24 cellular contexts compared by ENCODE assay signal in genomic region chr5:74374656-74375055, GRCh38.
A peak's percentile ranks its signal among the peaks of the same experiment; 100 is the strongest.
DNase-seq lines count a peak whose midpoint lies in the region; ATAC-seq and TF ChIP-seq lines count a peak whose summit lies in the region.
"Had no signal": no experiment of that assay in that cellular context is flagged by ENCODE, and none has a peak within 500 bp of the region (broad histone marks: within the 10 kb centered on the region; RNA-seq: fewer than 3 reads in every experiment).

No MANE protein-coding gene starts in this region.

- POLR2A ChIA-PET in PC-9 (lab: Charles Lee; ENCODE audit: unreplicated experiment): no interaction called here

- intact Hi-C loops in PC-9 (cut with micrococcal nuclease; ENCODE audit: unreplicated experiment) (loop anchor here (2.0 to 5.0 kb wide), 2 partner anchors 20 to 102 kb away; no protein-coding TSS in a partner anchor), left colon (cut with DNase I, micrococcal nuclease) (no loop called here)

- peaks cover 22% of the 10 kb centered on the region for H3K4me1 ChIP-seq in PC-9 (replicated peaks; ENCODE audit: insufficient read depth)
- H3K4me1 ChIP-seq: SJSA1 had no signal

- no peaks in the 10 kb centered on the region for H3K79me2 ChIP-seq in PC-9 (ENCODE audit: low read depth)

- no TSS peak for BruUV-seq in PC-9 (replicated peaks; lab: Mats Ljungman, UMichigan)

- H3K27ac ChIP-seq in PC-9: peak overlapping the region; percentile 58
- no peak overlapping the region for H3K27ac ChIP-seq in caudate nucleus (ENCODE audit: low read depth, low read length)
- H3K27ac ChIP-seq: C4-2B, HL-60, SJSA1 had no signal

- CTCF ChIA-PET in PC-9 (lab: Charles Lee): no interaction called here

- H4K20me1 ChIP-seq in PC-9 (ENCODE audit: insufficient read depth): no peaks in the 10 kb centered on the region

- H3K9me2 ChIP-seq in PC-9 (ENCODE audit: insufficient read depth): no peaks in the 10 kb centered on the region

- TF ChIP-seq CTCF in PC-9 (conservative IDR thresholded peaks at IDR 0.05): no peak

- peak; percentile 44 for ATAC-seq in left colon
- peak; percentile 19 for ATAC-seq in stimulated activated naive CD8-positive, alpha-beta T cell treated with anti-CD3 and anti-CD28 coated beads, Interleukin-15, Interleukin-2, amounts not matched to agents 100 U/mL and 50 U/mL, for 24 hours
- ATAC-seq: CD8-positive, alpha-beta T cell; HCT116; PC-3 had no signal

- no peak overlapping the region for H3K4me3 ChIP-seq in Jurkat, Clone E6-1 (ENCODE audit: low read length)
- no peak overlapping the region for H3K4me3 ChIP-seq in PC-9
- H3K4me3 ChIP-seq: SJSA1 had no signal

- DNase-seq in Jurkat, Clone E6-1 (ENCODE audit: low read depth, low spot score): peak; percentile 59
- no peak for DNase-seq in PC-9
- no peak for DNase-seq in left colon
- DNase-seq in stimulated activated naive CD8-positive, alpha-beta T cell treated with anti-CD3 and anti-CD28 coated beads, Interleukin-15, Interleukin-2, amounts not matched to agents 100 U/mL and 50 U/mL, for 24 hours: no peak
- no peak for DNase-seq in SW 1271 (lab: John Stamatoyannopoulos, UW)
- DNase-seq in NK-92 treated with Interleukin-12 subunit alpha and Interleukin-12 subunit beta, amount 100 ng/mL, for 24 hours (lab: John Stamatoyannopoulos, UW): no peak
- no peak for DNase-seq in AG20443 (ENCODE audit: low spot score)
- DNase-seq in caudate nucleus (lab: John Stamatoyannopoulos, UW): no peak
- DNase-seq: CD8-positive, alpha-beta T cell; DND-41; NCI-H1092 treated with DMSO at 0.1 percent for 48 hours; NCI-H1436; NCI-H187; NCI-H2081 treated with DMSO at 0.1 percent for 48 hours; NCI-H2171; NCI-H510A; NCI-H69; Right ventricle myocardium superior; RPMI8226 had no signal

- H3K27me3 ChIP-seq in PC-9 (ENCODE audit: insufficient read depth, low read depth): no peaks in the 10 kb centered on the region
- H3K27me3 ChIP-seq: SJSA1 had no signal

- H2AFZ ChIP-seq in PC-9: no peak overlapping the region

- peak overlapping the region; percentile 20; the same call in 1 of the 2 replicates for H3K4me2 ChIP-seq in PC-9

- H3F3A ChIP-seq in PC-9 (ENCODE audit: insufficient read depth, low read depth): peaks cover 7% of the 10 kb centered on the region

- no peaks in the 10 kb centered on the region for H3K9me3 ChIP-seq in PC-9 (ENCODE audit: insufficient read depth, low read depth)
- H3K9me3 ChIP-seq: SJSA1 had no signal

- H3K36me3 ChIP-seq in PC-9 (ENCODE audit: low read depth): no peaks in the 10 kb centered on the region
- H3K36me3 ChIP-seq: SJSA1 had no signal
